ENCODE assay signal across 8 cellular contexts in the genomic region with DNA sequence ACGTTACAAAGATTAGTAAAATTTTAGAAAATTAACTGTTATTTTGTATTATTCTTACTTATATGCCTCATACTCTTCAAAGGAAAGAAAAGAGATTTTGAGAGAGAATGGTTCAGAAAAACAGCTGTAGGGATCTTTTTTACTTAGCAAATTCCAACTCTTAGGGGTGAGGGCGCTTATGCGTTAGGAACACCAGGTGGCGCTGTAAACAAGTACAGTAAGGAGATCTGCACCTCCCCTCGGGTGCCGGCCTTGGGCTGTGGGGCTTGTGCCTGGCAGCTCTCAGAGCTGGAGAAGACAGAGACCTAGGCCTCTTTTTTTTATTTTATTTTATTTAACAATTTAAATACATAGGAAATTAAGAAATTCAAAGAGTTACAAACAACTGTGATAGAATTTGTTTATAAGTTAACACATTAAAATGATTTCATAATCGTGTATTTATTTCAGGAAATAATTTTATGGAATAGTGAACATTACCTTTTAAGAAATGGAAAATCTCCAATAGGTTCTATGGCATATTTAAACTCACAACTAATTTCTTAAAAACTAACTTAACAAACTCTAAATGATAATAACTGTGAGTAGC. TPM values are rescaled to one million over a fixed set of nuclear protein-coding genes. Genes with fewer than 3 reads are reported as not detected.
DNase-seq lines count a peak whose midpoint lies in the region; ATAC-seq and TF ChIP-seq lines count a peak whose summit lies in the region.

No MANE protein-coding gene starts in this region.

- H2AFZ ChIP-seq in DND-41 (ENCODE audit: low read depth, low read length): no peak overlapping the region
- no peak overlapping the region for H2AFZ ChIP-seq in fibroblast of lung (ENCODE audit: low read length)
- H2AFZ ChIP-seq in neural progenitor cell (replicated peaks): no peak overlapping the region

- POLR2A ChIA-PET in Panc1 (lab: Charles Lee): no interaction called here

- H3K4me1 Mint-ChIP-seq in neural progenitor cell: peaks cover 20% of the 10 kb centered on the region

- H3K27ac ChIP-seq in DND-41 (ENCODE audit: low read length) (no peak overlapping the region), Panc1 (ENCODE audit: low read length) (no peak overlapping the region), fibroblast of lung (ENCODE audit: insufficient read depth, low read length) (no peak overlapping the region), neural progenitor cell (no peak overlapping the region)

- H3K36me3 ChIP-seq in DND-41 (ENCODE audit: insufficient read depth, low read length): peaks cover 5% of the 10 kb centered on the region; the same call in 1 of the 2 replicates
- no peaks in the 10 kb centered on the region for H3K36me3 ChIP-seq in Panc1 (ENCODE audit: control insufficient read depth, insufficient read depth, low read length)
- H3K36me3 ChIP-seq in fibroblast of lung (ENCODE audit: control insufficient read depth, insufficient read depth, low read length): peaks cover 2% of the 10 kb centered on the region
- no peaks in the 10 kb centered on the region for H3K36me3 ChIP-seq in neural progenitor cell

- H3K27me3 Mint-ChIP-seq in neural progenitor cell (ENCODE audit: insufficient read depth, low read depth): peaks cover 9% of the 10 kb centered on the region

- no peak overlapping the region for H3K27ac Mint-ChIP-seq in neural progenitor cell

- TF ChIP-seq CTCF in DND-41 (IDR thresholded peaks at IDR 0.05; ENCODE audit: borderline replicate concordance, extremely low read depth, low read length, poor library complexity, severe bottlenecking) (peak; percentile 89), Panc1 (IDR thresholded peaks at IDR 0.05) (peak; percentile 90), fibroblast of lung (conservative IDR thresholded peaks at IDR 0.05 in 1 of 2, IDR thresholded peaks at IDR 0.05 in 1 of 2; ENCODE audit: low read depth in 1 of 2, low read length in 2 of 2) (peak; percentile 92 to 95), neural progenitor cell (IDR thresholded peaks at IDR 0.05) (peak; percentile 96)

- H3K27me3 ChIP-seq in DND-41 (ENCODE audit: insufficient read depth, low read length, poor library complexity): peaks cover 20% of the 10 kb centered on the region
- H3K27me3 ChIP-seq in Panc1 (ENCODE audit: control insufficient read depth, insufficient read depth, low read length): peaks cover 3% of the 10 kb centered on the region; the same call in 1 of the 2 replicates
- peaks cover 3% of the 10 kb centered on the region for H3K27me3 ChIP-seq in fibroblast of lung (ENCODE audit: control insufficient read depth, insufficient read depth, low read length)
- no peaks in the 10 kb centered on the region for H3K27me3 ChIP-seq in neural progenitor cell

- BruUV-seq in Panc1 (replicated peaks; lab: Mats Ljungman, UMichigan): no TSS peak

- ATAC-seq in DND-41 (ENCODE audit: insufficient read depth, low read depth) (peak; percentile 99), GM21576 (IDR thresholded peaks at IDR 0.05; ENCODE audit: unreplicated experiment) (peak; percentile 90), Panc1 (peak; percentile 96)

- in situ Hi-C loops in Panc1 (cut with HindIII; ENCODE audit: low pct_unique_long_range_greater_than_20kb, low sequenced_read_pairs): no loop called here

- H3K4me1 ChIP-seq in DND-41 (ENCODE audit: insufficient read depth, low read length): no peaks in the 10 kb centered on the region
- H3K4me1 ChIP-seq in Panc1 (ENCODE audit: control insufficient read depth, insufficient read depth, low read length): no peaks in the 10 kb centered on the region
- H3K4me1 ChIP-seq in fibroblast of lung (ENCODE audit: control insufficient read depth, extremely low read depth, insufficient read depth, low read length): no peaks in the 10 kb centered on the region
- peaks cover 18% of the 10 kb centered on the region for H3K4me1 ChIP-seq in neural progenitor cell

- H3K79me2 ChIP-seq in DND-41 (ENCODE audit: insufficient read depth, low read length) (no peaks in the 10 kb centered on the region), fibroblast of lung (ENCODE audit: control insufficient read depth, insufficient read depth, low read length) (no peaks in the 10 kb centered on the region), neural progenitor cell (ENCODE audit: low read depth) (no peaks in the 10 kb centered on the region)

- no peaks in the 10 kb centered on the region for H3F3A ChIP-seq in neural progenitor cell (ENCODE audit: low read depth)

- no peaks in the 10 kb centered on the region for H3K9me3 Mint-ChIP-seq in neural progenitor cell

- DNase-seq in DND-41: peak; percentile 76
- peak; percentile 76 for DNase-seq in Jurkat, Clone E6-1 (ENCODE audit: low read depth, low spot score)
- no peak for DNase-seq in Panc1 (ENCODE audit: low read depth, low spot score)
- peak; percentile 59 for DNase-seq in activated T-cell treated with anti-CD3 and anti-CD28 coated beads, Interleukin-2, amount 50 U/mL, for 1 hour
- DNase-seq in fibroblast of lung (ENCODE audit: low read depth in 2 of 2): peak; percentile 77 to 92
- peak; percentile 94 for DNase-seq in neural progenitor cell (ENCODE audit: low spot score)
- DNase-seq in superior temporal gyrus (ENCODE audit: extremely low spot score): peak; percentile 97

- H4K20me1 ChIP-seq in DND-41 (ENCODE audit: insufficient read depth, low read length) (no peaks in the 10 kb centered on the region), fibroblast of lung (ENCODE audit: control insufficient read depth, extremely low read depth, insufficient read depth, low read length) (no peaks in the 10 kb centered on the region), neural progenitor cell (ENCODE audit: low read depth) (no peaks in the 10 kb centered on the region)

- no peaks in the 10 kb centered on the region for H3K9me3 ChIP-seq in DND-41 (ENCODE audit: insufficient read depth, low read length, severe bottlenecking)
- no peaks in the 10 kb centered on the region for H3K9me3 ChIP-seq in Panc1 (ENCODE audit: control insufficient read depth, insufficient read depth, low read depth, low read length)
- H3K9me3 ChIP-seq in fibroblast of lung (ENCODE audit: control insufficient read depth, insufficient read depth, low read depth, low read length): no peaks in the 10 kb centered on the region
- H3K9me3 ChIP-seq in neural progenitor cell (ENCODE audit: low read depth): no peaks in the 10 kb centered on the region

- H3K36me3 Mint-ChIP-seq in neural progenitor cell: no peaks in the 10 kb centered on the region

- H3K9ac ChIP-seq in DND-41 (ENCODE audit: low read depth, low read length) (no peak overlapping the region), fibroblast of lung (ENCODE audit: insufficient read depth, low read length) (no peak overlapping the region), neural progenitor cell (no peak overlapping the region)

- H3K4me3 ChIP-seq in DND-41 (ENCODE audit: low read depth in 1 of 2, low read length in 2 of 2) (no peak overlapping the region), Panc1 (ENCODE audit: low read depth in 2 of 2, low read length in 2 of 2) (no peak overlapping the region), fibroblast of lung (replicated peaks in 1 of 4; ENCODE audit: control extremely low read depth in 1 of 4, insufficient read depth in 1 of 4, low read depth in 3 of 4, low read length in 4 of 4) (no peak overlapping the region), neural progenitor cell (no peak overlapping the region)
- no peak overlapping the region for H3K4me3 ChIP-seq in Jurkat, Clone E6-1 (ENCODE audit: low read length)

- CTCF ChIA-PET in Panc1 (lab: Charles Lee): interaction anchor here (0.7 to 0.8 kb wide), 2 partner anchors 15 to 1274 kb away, joined by 3 read pairs; partner anchors contain the start of gene KCNH1

- intact Hi-C loops in Panc1 (cut with micrococcal nuclease; ENCODE audit: unreplicated experiment): loop anchor here (1.0 to 2.0 kb wide), 2 partner anchors 129 to 450 kb away; no protein-coding TSS in a partner anchor

- no peak overlapping the region for H3K4me3 Mint-ChIP-seq in neural progenitor cell

- no peak overlapping the region for H3K4me2 ChIP-seq in DND-41 (ENCODE audit: insufficient read depth, low read length)
- H3K4me2 ChIP-seq in fibroblast of lung (ENCODE audit: extremely low read depth, insufficient read depth, low read length): no peak overlapping the region
- no peak overlapping the region for H3K4me2 ChIP-seq in neural progenitor cell

RNA-seq across cellular contexts. Expression of gene UTP25, which starts 32.6 kb away (rescaled TPM):
- 5.8 TPM for polyA plus RNA-seq in Jurkat, Clone E6-1 (2012; ENCODE audit: insufficient read depth, insufficient read length)
- total RNA-seq in Panc1 (2021; ENCODE audit: unreplicated experiment): 9.5 TPM
- polyA plus RNA-seq in Panc1 (2012; ENCODE audit: insufficient read length): 4.0 TPM
- 6.9 and 10.4 TPM in 2 replicates for total RNA-seq in fibroblast of lung
- polyA plus RNA-seq in fibroblast of lung: 12.3 and 13.8 TPM in 2 replicates
- 5.8 and 6.7 TPM in 2 replicates for polyA plus RNA-seq in fibroblast of lung (2012)
- 5.1 and 6.2 TPM in 2 replicates for polyA minus RNA-seq in fibroblast of lung (ENCODE audit: low replicate concordance)
- total RNA-seq in neural progenitor cell (ENCODE audit: low replicate concordance): 5.9 and 6.4 TPM in 2 replicates

RNA-seq across cellular contexts. Expression of gene IRF6, which starts 54.4 kb away (rescaled TPM):
- not detected for polyA plus RNA-seq in Jurkat, Clone E6-1 (2012; ENCODE audit: insufficient read depth, insufficient read length)
- total RNA-seq in Panc1 (2021; ENCODE audit: unreplicated experiment) (0.64 TPM), fibroblast of lung (under 0.01 and 0.66 TPM in 2 replicates), neural progenitor cell (ENCODE audit: low replicate concordance) (0.34 and 3.3 TPM in 2 replicates)
- polyA plus RNA-seq in Panc1 (2012; ENCODE audit: insufficient read length): 0.28 TPM
- 0.87 and 1.00 TPM in 2 replicates for polyA plus RNA-seq in fibroblast of lung
- polyA plus RNA-seq in fibroblast of lung (2012): 0.36 and 0.83 TPM in 2 replicates
- polyA minus RNA-seq in fibroblast of lung (ENCODE audit: low replicate concordance): 1.9 and 6.1 TPM in 2 replicates
